In genomic region chr2:33405180-33406105, GRCh38 we compare ENCODE assay signal across 1 cellular context.
TF ChIP-seq lines count a peak whose summit lies in the region.

No MANE protein-coding gene starts in this region.

TF ChIP-seq in SK-N-SH treated with all-trans-retinoic acid at 6 μM for 48 hours, 23 proteins besides CTCF, POLR2A, EP300 and RAD21 (continued from another document):
- TF ChIP-seq TCF4 (CRISPR knock-in tag; IDR thresholded peaks at IDR 0.05; ENCODE audit: borderline replicate concordance) (no peak), TSHZ2 (CRISPR knock-in tag; IDR thresholded peaks at IDR 0.05) (no peak), ZC3H10 (CRISPR knock-in tag; IDR thresholded peaks at IDR 0.05) (no peak), SNAI2 (CRISPR knock-in tag; IDR thresholded peaks at IDR 0.05) (no peak), ZNF565 (CRISPR knock-in tag; conservative IDR thresholded peaks at IDR 0.05; ENCODE audit: low read depth) (no peak)
